8 cellular contexts compared by ENCODE assay signal in the genomic region with DNA sequence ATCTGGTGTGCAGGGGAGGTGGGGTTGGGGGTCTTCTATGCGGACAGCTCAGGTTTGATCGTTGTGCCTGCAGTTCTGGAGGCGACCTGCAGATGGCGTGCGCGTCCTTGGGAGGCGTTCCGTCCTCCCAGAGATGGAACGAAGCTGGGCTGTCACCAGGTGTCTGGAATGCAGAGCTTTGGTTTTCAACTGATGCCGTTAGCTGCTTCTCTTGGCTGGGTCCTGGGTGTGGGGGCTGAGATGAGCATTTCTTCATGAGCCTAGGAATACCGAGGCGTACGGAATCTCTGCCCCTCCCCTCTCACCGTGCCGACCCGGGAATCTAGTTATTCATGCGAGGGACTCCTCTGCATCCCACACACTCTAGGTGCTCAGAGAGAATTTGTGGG.
DNase-seq lines count a peak whose midpoint lies in the region; ATAC-seq, FAIRE-seq and TF ChIP-seq lines count a peak whose summit lies in the region.

No MANE protein-coding gene starts in this region.

- DNase-seq in A172 (ENCODE audit: low spot score) (peak; percentile 21), GM12892 (ENCODE audit: insufficient read length) (peak; percentile 70), NCI-H446 treated with DMSO at 0.1 percent for 48 hours (lab: John Stamatoyannopoulos, UW) (peak; percentile 15), medulla oblongata (ENCODE audit: extremely low spot score) (peak; percentile 75)
- DNase-seq in activated CD8-positive, alpha-beta T cell treated with anti-CD3 and anti-CD28 coated beads for 36 hours: peak; percentile 79
- peak; percentile 56 for DNase-seq in effector CD8-positive, alpha-beta T cell (lab: John Stamatoyannopoulos, UW)
- peak; percentile 59 for DNase-seq in stimulated activated CD8-positive, alpha-beta memory T cell treated with anti-CD3 and anti-CD28 coated beads, Interleukin-15, amount 100 ng/mL, for 1 hour (ENCODE audit: low read depth)

- TF ChIP-seq CTCF in activated CD8-positive, alpha-beta T cell treated with anti-CD3 and anti-CD28 coated beads for 36 hours (IDR thresholded peaks at IDR 0.05): peak; percentile 98

- ATAC-seq in activated CD8-positive, alpha-beta T cell treated with anti-CD3 and anti-CD28 coated beads for 36 hours: peak; percentile 79
- no peak for ATAC-seq in HG03457 (IDR thresholded peaks at IDR 0.05; ENCODE audit: unreplicated experiment)

- H3K27me3 Mint-ChIP-seq in activated CD8-positive, alpha-beta T cell treated with anti-CD3 and anti-CD28 coated beads for 36 hours: peaks cover 2% of the 10 kb centered on the region

- FAIRE-seq in GM12892 (lab: Jason Lieb, UNC): peak; percentile 95

- no peak for TF ChIP-seq POLR2A in GM12892 (IDR thresholded peaks at IDR 0.05; ENCODE audit: low read depth, low read length)

- no peaks in the 10 kb centered on the region for H3K4me1 Mint-ChIP-seq in activated CD8-positive, alpha-beta T cell treated with anti-CD3 and anti-CD28 coated beads for 36 hours (ENCODE audit: low read depth)

- intact Hi-C loops in activated CD8-positive, alpha-beta T cell treated with anti-CD3 and anti-CD28 coated beads for 36 hours (cut with micrococcal nuclease): loop anchor here (5.0 kb wide), 1 partner anchor 196 kb away; no protein-coding TSS in a partner anchor

- no peak overlapping the region for H3K27ac Mint-ChIP-seq in activated CD8-positive, alpha-beta T cell treated with anti-CD3 and anti-CD28 coated beads for 36 hours

- CTCF ChIA-PET in activated CD8-positive, alpha-beta T cell treated with anti-CD3 and anti-CD28 coated beads for 36 hours (lab: Charles Lee): interaction anchor here (0.5 to 5.7 kb wide), 102 partner anchors 10 to 1210 kb away, joined by 3 to 100 read pairs (median 5); a partner anchor contains a TSS

- no peaks in the 10 kb centered on the region for H3K9me3 Mint-ChIP-seq in activated CD8-positive, alpha-beta T cell treated with anti-CD3 and anti-CD28 coated beads for 36 hours

- POLR2A ChIA-PET in activated CD8-positive, alpha-beta T cell treated with anti-CD3 and anti-CD28 coated beads for 36 hours (lab: Charles Lee): no interaction called here

- H3K36me3 Mint-ChIP-seq in activated CD8-positive, alpha-beta T cell treated with anti-CD3 and anti-CD28 coated beads for 36 hours (ENCODE audit: low read depth): no peaks in the 10 kb centered on the region

- no peak overlapping the region for H3K4me3 Mint-ChIP-seq in activated CD8-positive, alpha-beta T cell treated with anti-CD3 and anti-CD28 coated beads for 36 hours

Comparison
In these comparisons a context has a peak if more than half of its experiments do, and no peak if none do; other contexts are left out.
1. DNase-seq: peak in every context shown above with its lines; median percentile 79 in activated CD8-positive, alpha-beta T cell treated with anti-CD3 and anti-CD28 coated beads for 36 hours; 75 in medulla oblongata; 70 in GM12892; 59 in stimulated activated CD8-positive, alpha-beta memory T cell treated with anti-CD3 and anti-CD28 coated beads, Interleukin-15, amount 100 ng/mL, for 1 hour; 56 in effector CD8-positive, alpha-beta T cell; 21 in A172; 15 in NCI-H446 treated with DMSO at 0.1 percent for 48 hours.